ENCODE assay signal across 1 cellular context in the genomic region with DNA sequence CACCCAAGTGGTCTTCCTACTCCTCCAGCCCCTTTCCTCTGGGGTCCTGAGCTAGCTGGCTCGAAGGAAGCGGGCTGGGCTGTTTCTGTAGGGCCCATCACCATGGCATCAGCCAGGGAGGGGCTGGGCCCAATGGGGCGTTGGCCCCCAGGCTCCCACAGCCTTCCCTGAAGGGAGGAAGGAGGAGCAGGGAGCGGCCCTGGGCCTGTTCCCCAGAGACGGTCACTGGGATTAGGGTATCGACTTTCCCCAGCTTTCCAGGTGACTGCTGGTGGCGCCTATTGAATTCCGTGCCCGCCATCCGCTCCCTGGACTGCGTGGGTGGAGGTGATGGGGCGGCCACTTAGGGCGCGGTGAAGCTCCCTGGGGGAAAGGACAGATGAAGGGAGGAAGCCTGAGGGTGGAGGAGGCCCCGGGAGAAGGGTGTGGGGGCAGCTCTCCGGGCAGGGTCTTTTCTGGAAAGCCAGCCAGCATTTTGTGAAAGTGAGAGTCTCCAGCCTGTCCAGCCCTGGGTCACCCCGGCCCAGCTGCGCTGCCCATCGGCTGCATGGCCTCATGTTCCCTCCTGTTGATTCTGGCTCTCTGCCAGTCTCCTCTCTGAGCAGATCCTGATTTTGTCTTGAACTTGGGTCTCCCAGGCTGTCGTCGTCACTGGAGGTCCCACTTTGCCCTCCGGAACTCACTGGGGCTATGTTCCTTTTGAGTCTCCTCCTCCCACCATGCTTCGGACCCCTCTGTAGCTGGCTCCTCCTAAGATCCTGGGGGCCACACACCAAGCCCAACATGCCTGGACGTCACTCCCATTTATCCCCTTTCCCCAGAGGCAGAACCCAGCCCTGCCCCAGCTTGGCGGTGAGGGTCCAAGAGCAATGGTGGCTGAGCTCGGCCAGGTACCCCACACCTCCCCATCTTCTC.
A peak's percentile ranks its signal among the peaks of the same experiment; 100 is the strongest.
TF ChIP-seq lines count a peak whose summit lies in the region.

No MANE protein-coding gene starts in this region.

TF ChIP-seq in HepG2, 621 proteins besides CTCF, POLR2A, EP300 and RAD21 (continued from another document):
- TF ChIP-seq, protein P1, sequence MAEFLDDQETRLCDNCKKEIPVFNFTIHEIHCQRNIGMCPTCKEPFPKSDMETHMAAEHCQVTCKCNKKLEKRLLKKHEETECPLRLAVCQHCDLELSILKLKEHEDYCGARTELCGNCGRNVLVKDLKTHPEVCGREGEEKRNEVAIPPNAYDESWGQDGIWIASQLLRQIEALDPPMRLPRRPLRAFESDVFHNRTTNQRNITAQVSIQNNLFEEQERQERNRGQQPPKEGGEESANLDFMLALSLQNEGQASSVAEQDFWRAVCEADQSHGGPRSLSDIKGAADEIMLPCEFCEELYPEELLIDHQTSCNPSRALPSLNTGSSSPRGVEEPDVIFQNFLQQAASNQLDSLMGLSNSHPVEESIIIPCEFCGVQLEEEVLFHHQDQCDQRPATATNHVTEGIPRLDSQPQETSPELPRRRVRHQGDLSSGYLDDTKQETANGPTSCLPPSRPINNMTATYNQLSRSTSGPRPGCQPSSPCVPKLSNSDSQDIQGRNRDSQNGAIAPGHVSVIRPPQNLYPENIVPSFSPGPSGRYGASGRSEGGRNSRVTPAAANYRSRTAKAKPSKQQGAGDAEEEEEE (CRISPR knock-in tag; IDR thresholded peaks at IDR 0.05; ENCODE audit: borderline replicate concordance) = no peak
- no peak for TF ChIP-seq SRSF9 (IDR thresholded peaks at IDR 0.05; ENCODE audit: borderline replicate concordance, insufficient read depth, low read depth, low read length, poor library complexity, severe bottlenecking)
- TF ChIP-seq MYC (CRISPR knock-in tag; IDR thresholded peaks at IDR 0.05; ENCODE audit: borderline replicate concordance) = peak; percentile 19; the same call in 1 of the 2 replicates
- no peak for TF ChIP-seq MYNN (CRISPR knock-in tag; IDR thresholded peaks at IDR 0.05; ENCODE audit: low read depth)
- TF ChIP-seq ZNF530 (CRISPR knock-in tag; IDR thresholded peaks at IDR 0.05; ENCODE audit: low read depth) = no peak
- no peak for TF ChIP-seq SMYD3 (CRISPR knock-in tag; IDR thresholded peaks at IDR 0.05)
- TF ChIP-seq ZMYM3 (CRISPR knock-in tag; IDR thresholded peaks at IDR 0.05) = no peak
- peak; percentile 26; the same call in 1 of the 2 replicates for TF ChIP-seq HNF4A (CRISPR knock-in tag; IDR thresholded peaks at IDR 0.05)
- TF ChIP-seq ZNF761 (CRISPR knock-in tag; conservative IDR thresholded peaks at IDR 0.05) = no peak
- no peak for TF ChIP-seq SMC3 (IDR thresholded peaks at IDR 0.05; ENCODE audit: low read length)
- peak; percentile 11; the same call in 1 of the 2 replicates for TF ChIP-seq SPEN (CRISPR knock-in tag; IDR thresholded peaks at IDR 0.05; ENCODE audit: low read depth)
- peak; percentile 15; the same call in 1 of the 2 replicates for TF ChIP-seq GABPB1 (CRISPR knock-in tag; IDR thresholded peaks at IDR 0.05)
- TF ChIP-seq PATZ1 (CRISPR knock-in tag; IDR thresholded peaks at IDR 0.05) = peak; percentile 40; the same call in 1 of the 2 replicates
- 0 out of 2 replicates have a peak, but pooled peaks have one; percentile 18 for TF ChIP-seq ZBTB7B (CRISPR knock-in tag; IDR thresholded peaks at IDR 0.05)
- TF ChIP-seq ZNF230 (CRISPR knock-in tag; IDR thresholded peaks at IDR 0.05) = no peak
- no peak for TF ChIP-seq NCOA1 (CRISPR knock-in tag; IDR thresholded peaks at IDR 0.05)
- no peak for TF ChIP-seq MAZ (IDR thresholded peaks at IDR 0.05; ENCODE audit: borderline replicate concordance, low read depth, low read length)
- TF ChIP-seq MAZ (CRISPR knock-in tag; IDR thresholded peaks at IDR 0.05; ENCODE audit: low read depth) = 0 out of 2 replicates have a peak, but pooled peaks have one; percentile 38
- peak; percentile 52; the same call in 1 of the 2 replicates for TF ChIP-seq ZBTB7A (CRISPR knock-in tag; IDR thresholded peaks at IDR 0.05)
- TF ChIP-seq POGZ (CRISPR knock-in tag; IDR thresholded peaks at IDR 0.05) = no peak
- TF ChIP-seq ZNF282 (IDR thresholded peaks at IDR 0.05; ENCODE audit: partially characterized antibody) = no peak
- no peak for TF ChIP-seq STAT5B (CRISPR knock-in tag; IDR thresholded peaks at IDR 0.05)
